Comparison of ENCODE assay signal across 17 cellular contexts in genomic region chr5:76041863-76042262, GRCh38. TPM values are rescaled to one million over a fixed set of nuclear protein-coding genes. Genes with fewer than 3 reads are reported as not detected.
DNase-seq lines count a peak whose midpoint lies in the region; ATAC-seq, FAIRE-seq and TF ChIP-seq lines count a peak whose summit lies in the region.
"Had no signal": no experiment of that assay in that cellular context is flagged by ENCODE, and none has a peak within 500 bp of the region (broad histone marks: within the 10 kb centered on the region; RNA-seq: fewer than 3 reads in every experiment).

No MANE protein-coding gene starts in this region.

- H3K27me3 Mint-ChIP-seq in activated naive CD4-positive, alpha-beta T cell treated with anti-CD3 and anti-CD28 coated beads, Interleukin-2, amount 10 ng/mL, durations not matched to agents 7 days and 5 days, result peaks cover 33% of the 10 kb centered on the region

- no peak overlapping the region for H3K14ac ChIP-seq in H1 (ENCODE audit: insufficient read length)

- no peak overlapping the region for H3K18ac ChIP-seq in H1 (ENCODE audit: extremely low read depth, low read length)

- no peak overlapping the region for H3K27ac ChIP-seq in H1 (ENCODE audit: low read depth, low read length)
- H3K27ac ChIP-seq: upper lobe of left lung had no signal

- H3K4ac ChIP-seq in H1 (replicated peaks; ENCODE audit: insufficient read length, low read depth, low read length), result no peak overlapping the region

- no peaks in the 10 kb centered on the region for H3K79me2 ChIP-seq in H1 (ENCODE audit: control insufficient read depth in 1 of 2, insufficient read depth in 2 of 2, low read length in 2 of 2)

- TF ChIP-seq POLR2A in NB4 (IDR thresholded peaks at IDR 0.05; ENCODE audit: extremely low read depth, insufficient read length) (no peak), H1 (IDR thresholded peaks at IDR 0.05; ENCODE audit: control extremely low read depth in 1 of 2, low read depth in 2 of 2, low read length in 2 of 2) (no peak)

- ATAC-seq in HG02642 (IDR thresholded peaks at IDR 0.05; ENCODE audit: poor library complexity, unreplicated experiment) (no peak), HG03175 (IDR thresholded peaks at IDR 0.05; ENCODE audit: unreplicated experiment) (no peak)

- H4K20me1 ChIP-seq in H1 (replicated peaks in 1 of 2; ENCODE audit: control insufficient read depth in 1 of 2, insufficient read depth in 2 of 2, low read length in 2 of 2), result no peaks in the 10 kb centered on the region

- peak; percentile 34 for DNase-seq in activated naive CD4-positive, alpha-beta T cell treated with anti-CD3 and anti-CD28 coated beads, Interleukin-2, amount 10 ng/mL, durations not matched to agents 7 days and 5 days
- no peak for DNase-seq in activated naive CD4-positive, alpha-beta T cell treated with anti-CD3 and anti-CD28 coated beads, Interleukin-2, amount 50 U/mL, for 16 hours
- DNase-seq in NB4 (ENCODE audit: low read depth), result peak; percentile 26
- peak; percentile 9 to 71 for DNase-seq in H1 (ENCODE audit: low read depth in 1 of 2, low spot score in 2 of 2)
- peak; percentile 3 for DNase-seq in renal cortical epithelial cell (ENCODE audit: low read depth)
- no peak for DNase-seq in medulla oblongata (ENCODE audit: extremely low spot score)
- DNase-seq: activated CD4-positive, CD25-positive, alpha-beta regulatory T cell treated with anti-CD3 and anti-CD28 coated beads, Interleukin-2, amount 50 U/mL, for 72 hours; DMS79; effector CD4-positive, alpha-beta T cell; KG1; NCI-H2081; upper lobe of left lung had no signal

- H3K27me3 ChIP-seq in H1 (replicated peaks in 1 of 4; ENCODE audit: control insufficient read depth in 3 of 4, extremely low read depth in 1 of 4, insufficient read depth in 3 of 4, low read length in 3 of 4), result no peaks in the 10 kb centered on the region
- H3K27me3 ChIP-seq: upper lobe of left lung had no signal

- POLR2A ChIA-PET in H1 (lab: Charles Lee; ENCODE audit: partially characterized antibody), result no interaction called here

- H4K5ac ChIP-seq in H1 (ENCODE audit: insufficient read length, low read depth, low read length), result no peak overlapping the region

- no peaks in the 10 kb centered on the region for H3K36me3 Mint-ChIP-seq in activated naive CD4-positive, alpha-beta T cell treated with anti-CD3 and anti-CD28 coated beads, Interleukin-2, amount 10 ng/mL, durations not matched to agents 7 days and 5 days

- no peaks in the 10 kb centered on the region; a peak in 1 of 7 replicates for H3K4me1 ChIP-seq in H1 (replicated peaks in 1 of 4; ENCODE audit: control insufficient read depth in 3 of 4, insufficient read depth in 4 of 4, low read length in 3 of 4)
- H3K4me1 ChIP-seq: upper lobe of left lung had no signal

- no peak overlapping the region for H2BK5ac ChIP-seq in H1 (ENCODE audit: low read depth, low read length)

- TF ChIP-seq EP300 in H1 (IDR thresholded peaks at IDR 0.05; ENCODE audit: borderline replicate concordance in 1 of 2, low read depth in 2 of 2, low read length in 2 of 2), result no peak

- no peak overlapping the region for H2BK12ac ChIP-seq in H1 (ENCODE audit: low read depth, low read length)

- H3K4me3 ChIP-seq in NB4 (ENCODE audit: low read depth, low read length) (no peak overlapping the region), H1 (ENCODE audit: extremely low read depth in 1 of 4, insufficient read depth in 2 of 4, low read depth in 3 of 4, low read length in 4 of 4) (no peak overlapping the region)
- H3K4me3 ChIP-seq: upper lobe of left lung had no signal

- no peak overlapping the region for H2BK20ac ChIP-seq in H1 (ENCODE audit: low read length)

- no peak overlapping the region for H3K4me2 ChIP-seq in H1 (ENCODE audit: insufficient read depth in 1 of 2, low read depth in 2 of 2, low read length in 2 of 2)

- H3K36me3 ChIP-seq in H1 (ENCODE audit: control insufficient read depth in 2 of 4, insufficient read depth in 4 of 4, low read length in 3 of 4), result no peaks in the 10 kb centered on the region
- H3K36me3 ChIP-seq: upper lobe of left lung had no signal

- CTCF ChIA-PET in activated naive CD4-positive, alpha-beta T cell treated with anti-CD3 and anti-CD28 coated beads, Interleukin-2, amount 10 ng/mL, durations not matched to agents 7 days and 5 days (lab: Charles Lee), result no interaction called here
- CTCF ChIA-PET in H1 (lab: Charles Lee; ENCODE audit: partially characterized antibody), result interaction anchor here (1.2 to 1.9 kb wide), 4 partner anchors 11 to 125 kb away, joined by 3 to 5 read pairs (median 4); no protein-coding TSS in a partner anchor

- no peak overlapping the region for H3K56ac ChIP-seq in H1 (replicated peaks; ENCODE audit: insufficient read length, low read depth, low read length)

- no peak overlapping the region for H2AK5ac ChIP-seq in H1 (ENCODE audit: low read depth, low read length)

- peak in 1 of 2 experiments; percentile 28; a peak in 1 of 4 replicates for TF ChIP-seq RAD21 in H1 (IDR thresholded peaks at IDR 0.05 in 1 of 2, conservative IDR thresholded peaks at IDR 0.05 in 1 of 2; ENCODE audit: low read depth in 2 of 2, low read length in 2 of 2)

- no peaks in the 10 kb centered on the region for H3K9me3 Mint-ChIP-seq in activated naive CD4-positive, alpha-beta T cell treated with anti-CD3 and anti-CD28 coated beads, Interleukin-2, amount 10 ng/mL, durations not matched to agents 7 days and 5 days

- H3K79me1 ChIP-seq in H1 (ENCODE audit: low read depth, low read length), result no peaks in the 10 kb centered on the region

- no peaks in the 10 kb centered on the region for H3K9me3 ChIP-seq in H1 (ENCODE audit: insufficient read depth in 2 of 2, low read depth in 1 of 2, low read length in 1 of 2)
- H3K9me3 ChIP-seq: upper lobe of left lung had no signal

- no peak overlapping the region for H2BK15ac ChIP-seq in H1 (ENCODE audit: low read length)

- no peak for FAIRE-seq in H1 (lab: Jason Lieb, UNC)
- FAIRE-seq: frontal cortex, keratinocyte had no signal

- 65% methylated on average over 6 of the region's 6 CpGs; no CpG with 5 or more reads in 1 of the 2 experiments for WGBS in H1 (ENCODE audit: extremely low coverage in 1 of 2, insufficient coverage in 1 of 2, insufficient read length in 1 of 2, insufficient replicate concordance in 2 of 2, low coverage in 1 of 2, low lambda C conversion rate in 2 of 2, missing lambda C conversion rate in 1 of 2), 2 experiments

- H3K23ac ChIP-seq in H1 (ENCODE audit: insufficient read length), result no peak overlapping the region

- H4K91ac ChIP-seq in H1 (replicated peaks; ENCODE audit: insufficient read length, low read length), result no peak overlapping the region

- H2BK120ac ChIP-seq in H1 (replicated peaks; ENCODE audit: low read depth, low read length), result no peak overlapping the region

- no peak overlapping the region for H4K8ac ChIP-seq in H1 (ENCODE audit: extremely low read depth, insufficient read depth, low read length)

- TF ChIP-seq CTCF in NB4 (IDR thresholded peaks at IDR 0.05; ENCODE audit: low read depth, low read length) (no peak), H1 (IDR thresholded peaks at IDR 0.05; ENCODE audit: control extremely low read depth in 1 of 3, insufficient read depth in 1 of 3, low read depth in 1 of 3, low read length in 3 of 3) (no peak)

- H3K23me2 ChIP-seq in H1 (ENCODE audit: low read depth, low read length), result no peaks in the 10 kb centered on the region

- H3K27ac Mint-ChIP-seq in activated naive CD4-positive, alpha-beta T cell treated with anti-CD3 and anti-CD28 coated beads, Interleukin-2, amount 10 ng/mL, durations not matched to agents 7 days and 5 days, result no peak overlapping the region

- H3K4me3 Mint-ChIP-seq in activated naive CD4-positive, alpha-beta T cell treated with anti-CD3 and anti-CD28 coated beads, Interleukin-2, amount 10 ng/mL, durations not matched to agents 7 days and 5 days, result no peak overlapping the region

- H3K4me1 Mint-ChIP-seq in activated naive CD4-positive, alpha-beta T cell treated with anti-CD3 and anti-CD28 coated beads, Interleukin-2, amount 10 ng/mL, durations not matched to agents 7 days and 5 days, result peaks cover 12% of the 10 kb centered on the region

- no peak overlapping the region for H3K9ac ChIP-seq in H1 (replicated peaks in 1 of 4; ENCODE audit: extremely low read depth in 1 of 4, low read depth in 3 of 4, low read length in 3 of 4)

- H2AFZ ChIP-seq in H1 (ENCODE audit: low read length), result no peak overlapping the region; the same call in 1 of the 2 replicates

TF ChIP-seq in H1, 55 proteins besides CTCF, POLR2A, EP300 and RAD21:
- TF ChIP-seq SIN3A (conservative IDR thresholded peaks at IDR 0.05 in 1 of 2, IDR thresholded peaks at IDR 0.05 in 1 of 2; ENCODE audit: low read depth in 1 of 2, low read length in 2 of 2) (0 out of 4 replicates have a peak, but pooled peaks of 1 of the 2 experiments have one; percentile 44), NRF1 (IDR thresholded peaks at IDR 0.05; ENCODE audit: low read depth, low read length) (no peak), YY1 (IDR thresholded peaks at IDR 0.05; ENCODE audit: low read depth, low read length) (peak; percentile 60; the same call in 1 of the 2 replicates)

RNA-seq across cellular contexts. Expression of gene SV2C, which starts 41.3 kb away (rescaled TPM):
- total RNA-seq in H1 (2021; fragmentation: NEBNext Ultra II Directional; extraction: Animal tissue kit (Norgen Biotek cat#: 25700)), result 0.08 and 0.24 TPM in 2 replicates
- 0.05 and 0.08 TPM in 2 replicates for polyA plus RNA-seq in H1 (2011; rRNA removed)
- 0.06 TPM for polyA plus RNA-seq in H1 (2011; cell fraction: cytosol; rRNA removed)
- polyA plus RNA-seq in H1 (2011; cell fraction: nucleus; rRNA removed), result 0.10 TPM
- 0.04 to 0.12 TPM (median 0.07 TPM) in 4 replicates for polyA plus RNA-seq in H1 (2012, experiment 1 of 2)
- polyA plus RNA-seq in H1 (2012, experiment 2 of 2), result not detected
- polyA plus RNA-seq in H1 (2013, experiment 1 of 2), result 0.06 TPM
- 0.06 TPM for polyA plus RNA-seq in H1 (2013, experiment 2 of 2)
- polyA minus RNA-seq in H1 (2011; rRNA and poly(A)+ RNA removed), result 0.22 and 0.24 TPM in 2 replicates
- polyA minus RNA-seq in H1 (2011; cell fraction: cytosol; rRNA and poly(A)+ RNA removed), result not detected
- 0.80 TPM for polyA minus RNA-seq in H1 (2011; cell fraction: nucleus; rRNA and poly(A)+ RNA removed)
- not detected in 2 replicates for total RNA-seq in renal cortical epithelial cell
- total RNA-seq: SK-MEL-5 had no signal

Comparison
In these comparisons a context has a peak if more than half of its experiments do, and no peak if none do; other contexts are left out.
1. DNase-seq: peak in activated naive CD4-positive, alpha-beta T cell treated with anti-CD3 and anti-CD28 coated beads, Interleukin-2, amount 10 ng/mL, durations not matched to agents 7 days and 5 days (single experiment), NB4 (single experiment), H1 (2 of 2) and renal cortical epithelial cell (single experiment); none in activated naive CD4-positive, alpha-beta T cell treated with anti-CD3 and anti-CD28 coated beads, Interleukin-2, amount 50 U/mL, for 16 hours (single experiment) and medulla oblongata (single experiment).